24 cellular contexts compared by ENCODE assay signal in genomic region chr15:63615935-63616334, GRCh38. TPM values are rescaled to one million over a fixed set of nuclear protein-coding genes. Genes with fewer than 3 reads are reported as not detected.
A peak's percentile ranks its signal among the peaks of the same experiment; 100 is the strongest.
DNase-seq lines count a peak whose midpoint lies in the region; ATAC-seq and TF ChIP-seq lines count a peak whose summit lies in the region.
"Had no signal": no experiment of that assay in that cellular context is flagged by ENCODE, and none has a peak within 500 bp of the region (broad histone marks: within the 10 kb centered on the region; RNA-seq: fewer than 3 reads in every experiment).

No MANE protein-coding gene starts in this region.

- peaks cover 50 to 56% of the 10 kb centered on the region in 2 donors for H3K4me1 ChIP-seq in thyroid gland
- H3K4me1 ChIP-seq in gastrocnemius medialis: peaks cover 5 to 7% of the 10 kb centered on the region in 2 donors

- in situ Hi-C loops in gastrocnemius medialis (cut with MboI; ENCODE audit: low sequenced_read_pairs in 4 of 4): loop anchor here in 1 of 4 donors (25.0 kb wide), 1 partner anchor 446 kb away; no protein-coding TSS in a partner anchor

- TF ChIP-seq POLR2A in thyroid gland (IDR thresholded peaks at IDR 0.05): peak in 1 of 2 donors; percentile 59
- TF ChIP-seq POLR2A in gastrocnemius medialis (IDR thresholded peaks at IDR 0.05): no peak

- H3K27me3 Mint-ChIP-seq in activated naive CD4-positive, alpha-beta T cell treated with anti-CD3 and anti-CD28 coated beads for 36 hours (ENCODE audit: low read depth): no peaks in the 10 kb centered on the region
- H3K27me3 Mint-ChIP-seq: B cell had no signal

- peak overlapping the region; percentile 12 for H3K27ac Mint-ChIP-seq in activated naive CD4-positive, alpha-beta T cell treated with anti-CD3 and anti-CD28 coated beads for 36 hours
- H3K27ac Mint-ChIP-seq: B cell had no signal

- CTCF ChIA-PET in activated naive CD4-positive, alpha-beta T cell treated with anti-CD3 and anti-CD28 coated beads for 36 hours (lab: Charles Lee): no interaction called here

- intact Hi-C loops in activated naive CD4-positive, alpha-beta T cell treated with anti-CD3 and anti-CD28 coated beads for 36 hours (cut with micrococcal nuclease): no loop called here
- intact Hi-C loops in thyroid gland (cut with DNase I) (no loop called here), gastrocnemius medialis (cut with DNase I; ENCODE audit: low total_unique reads) (no loop called here)

- H3K36me3 ChIP-seq in thyroid gland (peaks cover 0 to 14% of the 10 kb centered on the region in 2 donors), gastrocnemius medialis (peaks cover 0 to 37% of the 10 kb centered on the region in 2 donors)

- 38 to 39% methylated on average over 3 of the region's 3 CpGs for WGBS in thyroid gland, 2 donors

- no peaks in the 10 kb centered on the region for H3K27me3 ChIP-seq in thyroid gland
- no peaks in the 10 kb centered on the region for H3K27me3 ChIP-seq in gastrocnemius medialis
- H3K27me3 ChIP-seq: tibial nerve had no signal

- peaks cover 2% of the 10 kb centered on the region for H3K4me1 Mint-ChIP-seq in activated naive CD4-positive, alpha-beta T cell treated with anti-CD3 and anti-CD28 coated beads for 36 hours (ENCODE audit: low read depth)

- H3K4me3 Mint-ChIP-seq in activated naive CD4-positive, alpha-beta T cell treated with anti-CD3 and anti-CD28 coated beads for 36 hours: no peak overlapping the region
- H3K4me3 Mint-ChIP-seq: B cell had no signal

- ATAC-seq in gastrocnemius medialis: no peak
- ATAC-seq: stimulated activated naive CD8-positive, alpha-beta T cell treated with anti-CD3 and anti-CD28 coated beads, Interleukin-15, Interleukin-2, amounts not matched to agents 100 U/mL and 50 U/mL, for 24 hours had no signal

- H3K9me3 Mint-ChIP-seq in activated naive CD4-positive, alpha-beta T cell treated with anti-CD3 and anti-CD28 coated beads for 36 hours: peaks cover 2% of the 10 kb centered on the region

- no peaks in the 10 kb centered on the region for H3K9me3 ChIP-seq in thyroid gland
- no peaks in the 10 kb centered on the region for H3K9me3 ChIP-seq in gastrocnemius medialis
- H3K9me3 ChIP-seq: tibial nerve had no signal

- peak overlapping the region; percentile 93 to 99 (median 96) for H3K27ac ChIP-seq in thyroid gland
- peak overlapping the region in 1 of 4 donors; percentile 1 for H3K27ac ChIP-seq in gastrocnemius medialis
- H3K27ac ChIP-seq: SK-N-MC, tibial nerve, WERI-Rb-1 had no signal

- DNase-seq in activated naive CD4-positive, alpha-beta T cell treated with anti-CD3 and anti-CD28 coated beads for 36 hours: no peak
- no peak for DNase-seq in activated naive CD4-positive, alpha-beta T cell treated with Interleukin-2 at 50 U/mL for 16 hours
- DNase-seq in astrocyte of the hippocampus (ENCODE audit: low read depth, low spot score) (peak; percentile 31), kidney tubule cell (ENCODE audit: low spot score) (peak; percentile 73), thyroid gland (peak; percentile 85 to 87), NCI-H226 (no peak), gastrocnemius medialis (no peak)
- DNase-seq in activated CD4-positive, alpha-beta T cell treated with anti-CD3 and anti-CD28 coated beads, Interleukin-2, amount 50 U/mL, for 1 hour: no peak
- DNase-seq: activated CD4-positive, alpha-beta T cell treated with anti-CD3 and anti-CD28 coated beads, Interleukin-2, amount 50 U/mL, for 4 hours; activated CD8-positive, alpha-beta memory T cell treated with anti-CD3 and anti-CD28 coated beads, Interleukin-2, amount 50 U/mL, for 4 hours; activated effector memory CD4-positive, alpha-beta T cell treated with Interleukin-2 at 50 U/mL for 16 hours; amniotic stem cell; dermis blood vessel endothelial cell; NCI-H1105 treated with DMSO at 0.1 percent for 48 hours; NCI-H2081 treated with DMSO at 0.1 percent for 48 hours; NCI-H510A; NK-92 treated with Interleukin-12 subunit alpha and Interleukin-12 subunit beta, amount 100 ng/mL, for 24 hours; retina; stimulated activated CD4-positive, alpha-beta T cell treated with anti-CD3 and anti-CD28 coated beads, Interleukin-4, amount 100 ng/mL, for 24 hours; stimulated activated naive CD8-positive, alpha-beta T cell treated with anti-CD3 and anti-CD28 coated beads, Interleukin-15, Interleukin-2, amounts not matched to agents 100 U/mL and 50 U/mL, for 24 hours; WERI-Rb-1 had no signal

- H3K4me3 ChIP-seq in thyroid gland (replicated peaks in 1 of 3) (no peak overlapping the region), gastrocnemius medialis (no peak overlapping the region)
- H3K4me3 ChIP-seq: SK-N-MC, tibial nerve had no signal

- H3K36me3 Mint-ChIP-seq in activated naive CD4-positive, alpha-beta T cell treated with anti-CD3 and anti-CD28 coated beads for 36 hours (ENCODE audit: low read depth): peaks cover 17% of the 10 kb centered on the region

- TF ChIP-seq CTCF in thyroid gland (IDR thresholded peaks at IDR 0.05): no peak
- TF ChIP-seq CTCF in gastrocnemius medialis (IDR thresholded peaks at IDR 0.05 in 4 of 5, conservative IDR thresholded peaks at IDR 0.05 in 1 of 5): no peak

RNA-seq across cellular contexts. Expression of gene FBXL22, which starts 18.7 kb away (rescaled TPM):
- total RNA-seq in activated naive CD4-positive, alpha-beta T cell treated with anti-CD3 and anti-CD28 coated beads for 36 hours: under 1 TPM; 0.43 to 0.44 TPM
- total RNA-seq in thyroid gland: 1 to 10 TPM in 3 of 4 donors, under 1 TPM in 1; 0.92 to 3.8 (median 2.3) TPM
- under 1 TPM in 3 of 4 donors, not detected in 1; 0.36 to 0.89 (median 0.68) TPM for total RNA-seq in gastrocnemius medialis
- total RNA-seq: dermis blood vessel endothelial cell had no signal

Comparison
In these comparisons a context has a peak if more than half of its experiments do, and no peak if none do; other contexts are left out.
1. DNase-seq: peak in astrocyte of the hippocampus (single experiment), kidney tubule cell (single experiment) and thyroid gland (2 of 2); none in activated naive CD4-positive, alpha-beta T cell treated with anti-CD3 and anti-CD28 coated beads for 36 hours (single experiment), activated naive CD4-positive, alpha-beta T cell treated with Interleukin-2 at 50 U/mL for 16 hours (single experiment), NCI-H226 (single experiment), gastrocnemius medialis (0 of 2) and activated CD4-positive, alpha-beta T cell treated with anti-CD3 and anti-CD28 coated beads, Interleukin-2, amount 50 U/mL, for 1 hour (single experiment).